ENCODE assay signal across 8 cellular contexts in the genomic region with DNA sequence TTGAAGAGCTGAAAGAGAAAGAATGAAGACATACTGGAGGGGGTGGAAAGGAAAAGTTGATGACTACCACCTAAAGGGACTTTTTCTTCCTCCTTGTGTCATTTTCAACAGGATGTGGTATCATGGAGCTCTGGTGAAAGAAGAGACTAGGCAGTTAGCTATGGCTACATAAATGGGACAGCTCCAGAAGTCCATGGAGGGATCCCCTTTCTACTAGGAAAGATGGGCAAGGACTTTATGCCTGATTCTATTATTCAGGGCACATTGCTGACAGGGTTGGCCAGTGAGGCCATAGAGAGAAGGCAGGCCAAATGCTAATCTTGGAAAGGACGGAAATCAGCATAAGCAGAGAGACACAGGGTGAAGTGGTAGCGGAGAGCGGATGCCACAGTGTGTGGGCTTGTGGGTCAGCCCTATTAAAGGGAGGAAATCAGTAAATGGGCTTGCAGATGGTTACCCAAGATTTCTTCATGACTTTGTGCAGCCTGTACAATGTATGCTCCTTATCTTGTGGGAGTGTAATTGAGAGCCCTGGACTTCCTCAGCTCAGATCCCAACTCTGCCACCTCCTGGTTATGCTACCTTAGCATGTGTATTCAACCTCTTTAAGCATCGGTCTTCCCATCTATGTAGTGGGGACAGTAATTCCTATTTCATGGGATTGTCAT.
DNase-seq lines count a peak whose midpoint lies in the region; ATAC-seq lines count a peak whose summit lies in the region.

No MANE protein-coding gene starts in this region.

- peak overlapping the region; percentile 62 to 88 (median 75) for H3K4me2 ChIP-seq in BLaER1 treated with 17β-estradiol and CSF1 and Interleukin-3, amounts not matched to agents 10 nM and 100 nM

- H4K20me1 ChIP-seq in BLaER1 treated with 17β-estradiol and CSF1 and Interleukin-3, amounts not matched to agents 10 nM and 100 nM = no peaks in the 10 kb centered on the region

- peak; percentile 30 for ATAC-seq in GM19025 (IDR thresholded peaks at IDR 0.05; ENCODE audit: low read depth, unreplicated experiment)
- ATAC-seq in HG03460 (IDR thresholded peaks at IDR 0.05; ENCODE audit: unreplicated experiment) = peak; percentile 37
- peak; percentile 78 for ATAC-seq in stimulated activated naive CD8-positive, alpha-beta T cell treated with anti-CD3 and anti-CD28 coated beads, Interleukin-15, Interleukin-2, amounts not matched to agents 100 U/mL and 50 U/mL, for 24 hours

- peaks cover 0 to 31% (median 11%) of the 10 kb centered on the region in 11 experiments; a peak in 15 of 22 replicates for H3K9me3 ChIP-seq in BLaER1 treated with 17β-estradiol and CSF1 and Interleukin-3, amounts not matched to agents 10 nM and 100 nM (replicated peaks in 1 of 11)

- no peaks in the 10 kb centered on the region for H3K36me3 ChIP-seq in BLaER1 treated with 17β-estradiol and CSF1 and Interleukin-3, amounts not matched to agents 10 nM and 100 nM

- no peaks in the 10 kb centered on the region for H3K27me3 ChIP-seq in BLaER1 treated with 17β-estradiol and CSF1 and Interleukin-3, amounts not matched to agents 10 nM and 100 nM

- H3K4me1 ChIP-seq in BLaER1 treated with 17β-estradiol and CSF1 and Interleukin-3, amounts not matched to agents 10 nM and 100 nM = peaks cover 32 to 66% (median 37%) of the 10 kb centered on the region in 10 experiments

- peak overlapping the region in 5 of 11 experiments; percentile 4 to 57 (median 28); a peak in 5 of 22 replicates for H3K9ac ChIP-seq in BLaER1 treated with 17β-estradiol and CSF1 and Interleukin-3, amounts not matched to agents 10 nM and 100 nM

- peak overlapping the region in 2 of 10 experiments; percentile 6 to 36; a peak in 2 of 20 replicates for H3K4me3 ChIP-seq in BLaER1 treated with 17β-estradiol and CSF1 and Interleukin-3, amounts not matched to agents 10 nM and 100 nM

- DNase-seq in amniotic epithelial cell (ENCODE audit: low read depth) (peak; percentile 51), T-helper 9 cell (no peak), iPS-NIHi11 (ENCODE audit: low spot score) (no peak), pons (ENCODE audit: low spot score) (no peak)
- peak; percentile 17 for DNase-seq in stimulated activated naive CD8-positive, alpha-beta T cell treated with anti-CD3 and anti-CD28 coated beads, Interleukin-15, Interleukin-2, amounts not matched to agents 100 U/mL and 50 U/mL, for 24 hours

- peak overlapping the region in 9 of 11 experiments; percentile 51 to 81 (median 63); a peak in 18 of 22 replicates for H3K27ac ChIP-seq in BLaER1 treated with 17β-estradiol and CSF1 and Interleukin-3, amounts not matched to agents 10 nM and 100 nM

Comparison
In these comparisons a context has a peak if more than half of its experiments do, and no peak if none do; other contexts are left out.
1. DNase-seq: peak in amniotic epithelial cell (single experiment) and stimulated activated naive CD8-positive, alpha-beta T cell treated with anti-CD3 and anti-CD28 coated beads, Interleukin-15, Interleukin-2, amounts not matched to agents 100 U/mL and 50 U/mL, for 24 hours (single experiment); none in T-helper 9 cell (single experiment), iPS-NIHi11 (single experiment) and pons (single experiment).
2. Peak in every context shown above with its lines, with median percentiles within 50 percentile points of each other: ATAC-seq.